ENCODE assay signal across 20 cellular contexts in genomic region chr5:107674655-107675054, GRCh38. TPM values are rescaled to one million over a fixed set of nuclear protein-coding genes. Genes with fewer than 3 reads are reported as not detected.
DNase-seq lines count a peak whose midpoint lies in the region; ATAC-seq, FAIRE-seq and TF ChIP-seq lines count a peak whose summit lies in the region.
"Had no signal": no experiment of that assay in that cellular context is flagged by ENCODE, and none has a peak within 500 bp of the region (broad histone marks: within the 10 kb centered on the region; RNA-seq: fewer than 3 reads in every experiment).

No MANE protein-coding gene starts in this region.

- no peak for TF ChIP-seq POLR2A in esophagus muscularis mucosa (IDR thresholded peaks at IDR 0.05; ENCODE audit: low read depth)

- intact Hi-C loops in OCI-LY7 (cut with micrococcal nuclease; ENCODE audit: unreplicated experiment) (loop anchor here (5.0 kb wide), 3 partner anchors 212 to 427 kb away; no protein-coding TSS in a partner anchor), esophagus muscularis mucosa (cut with DNase I) (no loop called here)

- H3K4me1 ChIP-seq in OCI-LY7 (ENCODE audit: insufficient read depth, low read length, poor library complexity, severe bottlenecking) (peaks cover 25% of the 10 kb centered on the region), esophagus muscularis mucosa (peaks cover 23 to 42% (median 39%) of the 10 kb centered on the region in 4 donors)

- H3K36me3 Mint-ChIP-seq in neural crest cell (ENCODE audit: low read depth): no peaks in the 10 kb centered on the region
- no peaks in the 10 kb centered on the region for H3K36me3 Mint-ChIP-seq in stimulated activated memory B cell treated with anti-CD40 and anti-IgM and Interleukin-4, amounts not matched to agents 10 μg/mL and 1 μg/mL and 100 μg/mL, for 72 hours

- peak; percentile 1 for DNase-seq in EH (ENCODE audit: low read depth)
- no peak for DNase-seq in OCI-LY7 (ENCODE audit: low spot score)
- peak; percentile 79 for DNase-seq in bronchial epithelial cell (ENCODE audit: low read depth)
- DNase-seq in neural crest cell (ENCODE audit: low read depth, low spot score): no peak
- DNase-seq in esophagus muscularis mucosa (ENCODE audit: extremely low spot score): no peak
- no peak for DNase-seq in activated CD4-positive, alpha-beta T cell treated with anti-CD3 and anti-CD28 coated beads, Interleukin-2, amount 50 U/mL, for 48 hours
- DNase-seq: C1 segment of cervical spinal cord, MG63, NCI-H1092 treated with DMSO at 0.1 percent for 48 hours, NCI-H1694 treated with DMSO at 0.1 percent for 48 hours, NCI-H446, NCI-H774, Peyer's patch, SHP77 treated with DMSO at 0.1 percent for 48 hours had no signal

- ATAC-seq in esophagus mucosa: no peak
- no peak for ATAC-seq in stimulated activated memory B cell treated with anti-CD40 and anti-IgM and Interleukin-4, amounts not matched to agents 10 μg/mL and 1 μg/mL and 100 μg/mL, for 72 hours
- ATAC-seq: HepG2 had no signal

- H3K27ac ChIP-seq in OCI-LY7 (ENCODE audit: low read depth, low read length, poor library complexity, severe bottlenecking) (no peak overlapping the region), esophagus muscularis mucosa (replicated peaks in 1 of 4) (no peak overlapping the region)
- H3K27ac ChIP-seq: KMS-11, Peyer's patch had no signal

- H3K4me3 ChIP-seq in OCI-LY7 (ENCODE audit: low read depth, low read length, poor library complexity, severe bottlenecking) (no peak overlapping the region), bronchial epithelial cell (ENCODE audit: low read depth, low read length) (no peak overlapping the region), esophagus muscularis mucosa (no peak overlapping the region)
- H3K4me3 ChIP-seq: MG63, Peyer's patch had no signal

- 86% methylated on average over 4 of the region's 4 CpGs for WGBS in esophagus muscularis mucosa

- no peak for TF ChIP-seq CTCF in OCI-LY7 (conservative IDR thresholded peaks at IDR 0.05; ENCODE audit: low read length)
- no peak for TF ChIP-seq CTCF in bronchial epithelial cell (IDR thresholded peaks at IDR 0.05; ENCODE audit: insufficient read depth, low read length, severe bottlenecking)
- no peak for TF ChIP-seq CTCF in neural crest cell (conservative IDR thresholded peaks at IDR 0.05)
- TF ChIP-seq CTCF in esophagus muscularis mucosa (IDR thresholded peaks at IDR 0.05): no peak

- no TSS peak for BruUV-seq in OCI-LY7 (replicated peaks; lab: Mats Ljungman, UMichigan)

- no peak overlapping the region for H3K4me2 ChIP-seq in OCI-LY7 (ENCODE audit: low read length)

- no peaks in the 10 kb centered on the region for H3K9me2 ChIP-seq in OCI-LY7 (ENCODE audit: insufficient read depth, low read length)

- no peaks in the 10 kb centered on the region for H4K20me1 ChIP-seq in OCI-LY7 (ENCODE audit: insufficient read depth, low read length)

- H3K36me3 ChIP-seq in OCI-LY7 (ENCODE audit: insufficient read depth, low read length): no peaks in the 10 kb centered on the region
- no peaks in the 10 kb centered on the region for H3K36me3 ChIP-seq in bronchial epithelial cell (ENCODE audit: control insufficient read depth, insufficient read depth, low read length)
- H3K36me3 ChIP-seq in esophagus muscularis mucosa: no peaks in the 10 kb centered on the region
- H3K36me3 ChIP-seq: MG63, Peyer's patch had no signal

- FAIRE-seq in bronchial epithelial cell (lab: Jason Lieb, UNC): no peak
- FAIRE-seq: A204.1, GM12892, HepG2 had no signal

- H3K27me3 Mint-ChIP-seq in neural crest cell (ENCODE audit: low read depth): no peaks in the 10 kb centered on the region
- peaks cover 60% of the 10 kb centered on the region for H3K27me3 Mint-ChIP-seq in stimulated activated memory B cell treated with anti-CD40 and anti-IgM and Interleukin-4, amounts not matched to agents 10 μg/mL and 1 μg/mL and 100 μg/mL, for 72 hours

- H3K4me1 Mint-ChIP-seq in neural crest cell: peaks cover 4% of the 10 kb centered on the region
- peaks cover 38% of the 10 kb centered on the region for H3K4me1 Mint-ChIP-seq in stimulated activated memory B cell treated with anti-CD40 and anti-IgM and Interleukin-4, amounts not matched to agents 10 μg/mL and 1 μg/mL and 100 μg/mL, for 72 hours

- H3K27me3 ChIP-seq in bronchial epithelial cell (ENCODE audit: control insufficient read depth, insufficient read depth, low read length) (no peaks in the 10 kb centered on the region), esophagus muscularis mucosa (peaks cover 0 to 21% (median 5%) of the 10 kb centered on the region in 4 donors)
- H3K27me3 ChIP-seq: Peyer's patch had no signal

- POLR2A ChIA-PET in OCI-LY7 (lab: Charles Lee): interaction anchor here (0.7 to 1.4 kb wide), 7 partner anchors 8 to 425 kb away, joined by 3 to 5 read pairs (median 3); no protein-coding TSS in a partner anchor

- TF ChIP-seq EP300 in esophagus muscularis mucosa (IDR thresholded peaks at IDR 0.05): no peak

- H2AFZ ChIP-seq in OCI-LY7 (ENCODE audit: low read length): peak overlapping the region; percentile 97; the same call in 1 of the 2 replicates

- peak overlapping the region; percentile 90 for H3K4me3 Mint-ChIP-seq in neural crest cell
- H3K4me3 Mint-ChIP-seq in stimulated activated memory B cell treated with anti-CD40 and anti-IgM and Interleukin-4, amounts not matched to agents 10 μg/mL and 1 μg/mL and 100 μg/mL, for 72 hours: no peak overlapping the region

- no peak overlapping the region for H3K27ac Mint-ChIP-seq in neural crest cell (ENCODE audit: unreplicated experiment)
- no peak overlapping the region for H3K27ac Mint-ChIP-seq in stimulated activated memory B cell treated with anti-CD40 and anti-IgM and Interleukin-4, amounts not matched to agents 10 μg/mL and 1 μg/mL and 100 μg/mL, for 72 hours

- H3K79me2 ChIP-seq in OCI-LY7 (ENCODE audit: insufficient read depth, low read depth, low read length): no peaks in the 10 kb centered on the region

- no peaks in the 10 kb centered on the region for H3K9me3 Mint-ChIP-seq in neural crest cell
- no peaks in the 10 kb centered on the region for H3K9me3 Mint-ChIP-seq in stimulated activated memory B cell treated with anti-CD40 and anti-IgM and Interleukin-4, amounts not matched to agents 10 μg/mL and 1 μg/mL and 100 μg/mL, for 72 hours

- H3K9me3 ChIP-seq in OCI-LY7 (ENCODE audit: low read length): no peaks in the 10 kb centered on the region
- no peaks in the 10 kb centered on the region for H3K9me3 ChIP-seq in esophagus muscularis mucosa
- H3K9me3 ChIP-seq: MG63, Peyer's patch had no signal

- CTCF ChIA-PET in OCI-LY7 (lab: Charles Lee; ENCODE audit: unreplicated experiment): interaction anchor here (1.1 kb wide), 1 partner anchor 621 kb away, joined by 3 read pairs; no protein-coding TSS in a partner anchor

RNA-seq across cellular contexts. Expression of gene EFNA5, which starts 3.9 kb away (rescaled TPM):
- 1.1 and 2.1 TPM in 2 replicates for total RNA-seq in OCI-LY7 (2014; rRNA removed; shearing (Covaris generic))
- total RNA-seq in OCI-LY7 (2022): 3.1 and 3.6 TPM in 2 replicates
- total RNA-seq in bronchial epithelial cell: 3.9 and 5.9 TPM in 2 replicates
- total RNA-seq in neural crest cell: 42.2 and 43.0 TPM in 2 replicates
- 1 to 10 TPM; 2.8 to 5.7 (median 3.7) TPM for total RNA-seq in esophagus muscularis mucosa
- total RNA-seq in esophagus mucosa: 29.7 TPM
- total RNA-seq: HepG2 had no signal

Comparison
In these comparisons a context has a peak if more than half of its experiments do, and no peak if none do; other contexts are left out.
1. DNase-seq: peak in EH (single experiment) and bronchial epithelial cell (single experiment); none in OCI-LY7 (single experiment), neural crest cell (single experiment), esophagus muscularis mucosa (single experiment) and activated CD4-positive, alpha-beta T cell treated with anti-CD3 and anti-CD28 coated beads, Interleukin-2, amount 50 U/mL, for 48 hours (0 of 2).